In the genomic region with DNA sequence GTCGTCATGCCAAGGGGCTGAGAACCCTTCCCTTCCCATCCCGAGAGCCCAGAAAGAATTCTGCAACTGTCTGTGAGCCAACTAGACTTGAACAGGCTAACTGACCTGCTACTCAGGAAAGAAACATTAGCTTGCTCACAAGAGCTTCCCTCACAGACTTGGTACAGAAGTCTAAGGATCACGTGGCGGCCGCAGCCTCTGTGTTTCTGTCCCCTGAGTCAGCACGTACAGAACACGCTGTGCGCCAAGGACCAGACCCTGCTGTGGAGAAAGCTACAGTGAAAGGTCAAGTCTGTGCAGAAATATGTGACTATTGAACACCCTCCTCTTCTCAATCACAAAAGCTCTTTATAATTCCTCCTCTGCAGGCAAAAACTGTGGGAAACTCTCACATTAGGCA, we compare ENCODE assay signal across 1 cellular context.
TF ChIP-seq lines count a peak whose summit lies in the region.

No MANE protein-coding gene starts in this region.

TF ChIP-seq in H1, 55 proteins besides CTCF, POLR2A, EP300 and RAD21 (continued from another document):
- TF ChIP-seq RFX5 (IDR thresholded peaks at IDR 0.05; ENCODE audit: borderline replicate concordance, low read depth, low read length) (no peak), SUZ12 (IDR thresholded peaks at IDR 0.05; ENCODE audit: low read length) (no peak), MAFK (IDR thresholded peaks at IDR 0.05; ENCODE audit: low read depth, low read length) (no peak), NANOG (IDR thresholded peaks at IDR 0.05; ENCODE audit: insufficient read depth, low read depth, low read length, poor library complexity, severe bottlenecking) (no peak)
